ENCODE assay signal across 1 cellular context in genomic region chr9:110797611-110798010, GRCh38.
TF ChIP-seq lines count a peak whose summit lies in the region.

No MANE protein-coding gene starts in this region.

TF ChIP-seq in IMR-90, 13 proteins besides CTCF, POLR2A, EP300 and RAD21 (continued from another document):
- TF ChIP-seq MAFK (IDR thresholded peaks at IDR 0.05; ENCODE audit: low read depth, low read length) (peak; percentile 23; the same call in 1 of the 2 replicates), FOS (IDR thresholded peaks at IDR 0.05; ENCODE audit: low read depth, low read length) (peak; percentile 67; the same call in 1 of the 2 replicates), CEBPB (IDR thresholded peaks at IDR 0.05; ENCODE audit: low read depth, low read length) (no peak), NFE2L2 (IDR thresholded peaks at IDR 0.05; ENCODE audit: low read depth, low read length) (no peak)
